In the genomic region with DNA sequence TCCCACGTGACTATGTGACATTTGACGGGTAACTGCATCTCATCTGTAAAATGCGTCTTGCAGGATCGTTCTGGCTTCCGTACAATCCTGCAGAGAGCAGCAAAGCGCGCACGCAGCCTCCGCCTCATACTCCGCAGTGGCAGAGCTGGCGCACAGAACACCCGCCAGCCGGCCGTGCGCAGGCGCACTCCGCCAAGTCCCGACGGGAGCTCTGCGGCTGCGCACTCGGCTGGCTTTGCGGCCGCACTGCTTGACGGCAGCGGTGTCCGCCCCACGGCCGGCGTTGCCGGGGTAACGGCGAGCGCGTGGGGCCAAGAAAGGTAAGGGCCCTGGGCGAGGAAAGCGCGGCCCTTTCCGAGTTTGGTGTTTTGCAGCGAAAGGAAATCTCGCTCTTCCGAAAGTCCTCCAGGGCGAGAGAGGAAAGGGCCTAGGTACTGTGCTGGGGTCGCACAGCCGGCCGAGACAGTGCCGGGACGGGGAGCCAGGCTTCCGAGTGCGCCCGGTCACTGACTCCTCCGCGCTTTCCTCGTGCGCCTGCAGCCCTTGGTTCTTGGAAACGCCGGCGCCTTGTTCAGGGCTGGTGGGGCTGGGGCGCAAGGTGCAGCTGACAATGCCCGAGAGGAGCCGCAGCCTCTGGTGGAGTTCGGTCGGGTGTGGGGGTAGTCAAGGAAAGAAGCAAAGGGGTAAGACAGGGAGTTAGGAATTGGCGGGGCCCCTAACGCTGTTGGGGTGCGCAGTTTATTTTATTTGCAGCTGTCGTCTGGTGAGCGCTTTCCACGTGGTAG, we compare ENCODE assay signal across 8 cellular contexts. TPM values are rescaled to one million over a fixed set of nuclear protein-coding genes. Genes with fewer than 3 reads are reported as not detected.
DNase-seq lines count a peak whose midpoint lies in the region; ATAC-seq and TF ChIP-seq lines count a peak whose summit lies in the region.

A gene (plus strand): TSS at position 283 of the 785 bp plus-strand sequence. CDS start 5,321 bp downstream, outside the sequence.

- peak; percentile 96 for TF ChIP-seq POLR2A in prostate gland (IDR thresholded peaks at IDR 0.05)

- no peaks in the 10 kb centered on the region for H3K27me3 ChIP-seq in prostate gland (replicated peaks; ENCODE audit: insufficient read depth)

- intact Hi-C loops in left ventricle myocardium superior (cut with micrococcal nuclease) (loop anchor here (5.0 kb wide), 2 partner anchors 197 to 347 kb away; a partner anchor contains a TSS), prostate gland (cut with DNase I) (loop anchor here (2.0 kb wide), 1 partner anchor 236 kb away; no protein-coding TSS in a partner anchor)

- DNase-seq in NCI-H1694 treated with DMSO at 0.1 percent for 48 hours (lab: John Stamatoyannopoulos, UW), result peak; percentile 40
- DNase-seq in amniotic stem cell (lab: John Stamatoyannopoulos, UW), result peak; percentile 81
- peak; percentile 98 for DNase-seq in left ventricle myocardium superior
- peak; percentile 90 for DNase-seq in prostate gland (ENCODE audit: low spot score)
- peak; percentile 94 for DNase-seq in ureter (ENCODE audit: low spot score)

- no peaks in the 10 kb centered on the region for H3K36me3 Mint-ChIP-seq in T-helper 1 cell treated with Interleukin-12 subunit alpha and Interleukin-12 subunit beta and Interleukin-4 antibody, amounts not matched to agents 30 μg/mL and 1 μg/mL, for 36 hours (ENCODE audit: low read depth)

- H3K27me3 Mint-ChIP-seq in T-helper 1 cell treated with Interleukin-12 subunit alpha and Interleukin-12 subunit beta and Interleukin-4 antibody, amounts not matched to agents 30 μg/mL and 1 μg/mL, for 36 hours (ENCODE audit: low read depth), result no peaks in the 10 kb centered on the region

- H3K9me3 ChIP-seq in prostate gland, result no peaks in the 10 kb centered on the region

- H3K4me3 ChIP-seq in prostate gland, result peak within 1 kb of the TSS; percentile 55 to 75

- H3K4me3 Mint-ChIP-seq in T-helper 1 cell treated with Interleukin-12 subunit alpha and Interleukin-12 subunit beta and Interleukin-4 antibody, amounts not matched to agents 30 μg/mL and 1 μg/mL, for 36 hours, result peak within 1 kb of the TSS; percentile 95

- TF ChIP-seq CTCF in prostate gland (IDR thresholded peaks at IDR 0.05), result peak in 3 of 4 experiments; percentile 34 to 62 (median 55)

- no peaks in the 10 kb centered on the region for H3K9me3 Mint-ChIP-seq in T-helper 1 cell treated with Interleukin-12 subunit alpha and Interleukin-12 subunit beta and Interleukin-4 antibody, amounts not matched to agents 30 μg/mL and 1 μg/mL, for 36 hours

- peak within 1 kb of the TSS; percentile 49 to 59 for H3K27ac ChIP-seq in prostate gland

- H3K4me1 ChIP-seq in prostate gland (replicated peaks), result no peaks in the 10 kb centered on the region

- H3K36me3 ChIP-seq in prostate gland, result no peaks in the 10 kb centered on the region

- ATAC-seq in GM18499 (IDR thresholded peaks at IDR 0.05; ENCODE audit: insufficient read depth, unreplicated experiment) (peak; percentile 94), HG02938 (IDR thresholded peaks at IDR 0.05; ENCODE audit: unreplicated experiment) (peak; percentile 89), left ventricle myocardium superior (peak; percentile 96)

- H3K4me1 Mint-ChIP-seq in T-helper 1 cell treated with Interleukin-12 subunit alpha and Interleukin-12 subunit beta and Interleukin-4 antibody, amounts not matched to agents 30 μg/mL and 1 μg/mL, for 36 hours (ENCODE audit: low read depth), result peaks cover 22% of the 10 kb centered on the region

- H3K27ac Mint-ChIP-seq in T-helper 1 cell treated with Interleukin-12 subunit alpha and Interleukin-12 subunit beta and Interleukin-4 antibody, amounts not matched to agents 30 μg/mL and 1 μg/mL, for 36 hours, result peak within 1 kb of the TSS; percentile 91

- under 1% methylated on average over 60 of the region's 69 CpGs for WGBS in prostate gland

RNA-seq across cellular contexts. Expression of the gene that starts here (rescaled TPM):
- 23.1 TPM for total RNA-seq in left ventricle myocardium superior
- 10 to 100 TPM; 13.8 to 14.9 TPM for total RNA-seq in prostate gland
- 52.6 TPM for total RNA-seq in ureter

Comparison
In these comparisons a context has a peak if more than half of its experiments do, and no peak if none do; other contexts are left out.
1. Peak in every context shown above with its lines: DNase-seq, ATAC-seq, H3K4me3 ChIP-seq and H3K27ac ChIP-seq.
2. DNase-seq: peak in every context shown above with its lines; median percentile 98 in left ventricle myocardium superior; 94 in ureter; 90 in prostate gland; 81 in amniotic stem cell; 40 in NCI-H1694 treated with DMSO at 0.1 percent for 48 hours.